8 cellular contexts compared by ENCODE assay signal in genomic region chr16:30446203-30446595, GRCh38. TPM values are rescaled to one million over a fixed set of nuclear protein-coding genes. Genes with fewer than 3 reads are reported as not detected.
A peak's percentile ranks its signal among the peaks of the same experiment; 100 is the strongest.
DNase-seq lines count a peak whose midpoint lies in the region; ATAC-seq and TF ChIP-seq lines count a peak whose summit lies in the region.

No MANE protein-coding gene starts in this region.

- WGBS in HUES64: 92% methylated on average over 10 of the region's 10 CpGs

- ATAC-seq in HG03025 (IDR thresholded peaks at IDR 0.05; ENCODE audit: low FRiP score, unreplicated experiment) (no peak), GM18867 (IDR thresholded peaks at IDR 0.05; ENCODE audit: unreplicated experiment) (no peak)

- TF ChIP-seq CTCF in A673 (conservative IDR thresholded peaks at IDR 0.05; ENCODE audit: low read depth, low read length): no peak

- peak overlapping the region; percentile 33 for H3K9ac ChIP-seq in HUES64 (ENCODE audit: low read depth, low read length)

- CTCF ChIA-PET in A673 (lab: Charles Lee): no interaction called here

- H3K4me1 ChIP-seq in A673 (ENCODE audit: insufficient read depth, low read length, poor library complexity, severe bottlenecking) (peaks cover 14% of the 10 kb centered on the region), HUES64 (ENCODE audit: insufficient read depth, low read length) (peaks cover 4% of the 10 kb centered on the region; the same call in 1 of the 2 replicates), muscle layer of duodenum (ENCODE audit: control insufficient read depth in 1 of 2, insufficient read depth in 2 of 2, low read length in 2 of 2) (peaks cover 9 to 12% of the 10 kb centered on the region in 2 donors)

- BruUV-seq in A673 (replicated peaks; lab: Mats Ljungman, UMichigan): TSS peak; percentile 76

- H3K27ac ChIP-seq in A673 (ENCODE audit: low read depth, low read length, poor library complexity, severe bottlenecking) (peak overlapping the region; percentile 96), HUES64 (ENCODE audit: low read depth, low read length) (0 out of 2 replicates have a peak overlapping the region, but pooled peaks have one; percentile 3), caudate nucleus (ENCODE audit: low read depth, low read length) (peak overlapping the region; percentile 65), muscle layer of duodenum (ENCODE audit: low read length) (peak overlapping the region; percentile 94)

- no peak for DNase-seq in A673 (ENCODE audit: low spot score)
- DNase-seq in caudate nucleus (lab: John Stamatoyannopoulos, UW): no peak
- DNase-seq in stimulated activated CD4-positive, alpha-beta T cell treated with anti-CD3 and anti-CD28 coated beads, Interleukin-2, amount 100 ng/mL, for 48 hours: no peak
- no peak for DNase-seq in activated gamma-delta T cell (lab: John Stamatoyannopoulos, UW)

- no peaks in the 10 kb centered on the region for H3K9me3 ChIP-seq in A673 (ENCODE audit: low read depth, low read length, poor library complexity, severe bottlenecking)
- no peaks in the 10 kb centered on the region for H3K9me3 ChIP-seq in HUES64 (ENCODE audit: insufficient read depth, low read depth, low read length)
- no peaks in the 10 kb centered on the region for H3K9me3 ChIP-seq in muscle layer of duodenum (ENCODE audit: control insufficient read depth in 1 of 2, low read length in 2 of 2)

- H3K27me3 ChIP-seq in A673 (replicated peaks; ENCODE audit: insufficient read depth, low read depth, low read length, poor library complexity) (no peaks in the 10 kb centered on the region), HUES64 (ENCODE audit: insufficient read depth, low read length) (no peaks in the 10 kb centered on the region), muscle layer of duodenum (ENCODE audit: low read depth, low read length) (no peaks in the 10 kb centered on the region)

- POLR2A ChIA-PET in A673 (lab: Charles Lee; ENCODE audit: low non-redundant PET): no interaction called here

- intact Hi-C loops in A673 (cut with micrococcal nuclease; ENCODE audit: unreplicated experiment): loop anchor here (10.0 kb wide), 1 partner anchor 49 kb away; no protein-coding TSS in a partner anchor

- H3K36me3 ChIP-seq in A673 (ENCODE audit: insufficient read depth, low read length, poor library complexity, severe bottlenecking): peaks cover 7% of the 10 kb centered on the region
- peaks cover 8% of the 10 kb centered on the region; the same call in 1 of the 2 replicates for H3K36me3 ChIP-seq in HUES64 (ENCODE audit: insufficient read depth, low read length)
- H3K36me3 ChIP-seq in muscle layer of duodenum (ENCODE audit: control insufficient read depth in 1 of 2, insufficient read depth in 2 of 2, low read length in 2 of 2): peaks cover 0 to 3% of the 10 kb centered on the region in 2 donors

- H3K4me3 ChIP-seq in A673 (ENCODE audit: low read depth, low read length, poor library complexity, severe bottlenecking): peak overlapping the region; percentile 95
- peak overlapping the region; percentile 82 for H3K4me3 ChIP-seq in HUES64 (ENCODE audit: low read length)
- H3K4me3 ChIP-seq in muscle layer of duodenum (ENCODE audit: low read depth in 1 of 2, low read length in 2 of 2): peak overlapping the region; percentile 76 to 91

RNA-seq across cellular contexts. Expression of gene SEPHS2, which starts 0.5 kb away (rescaled TPM):
- total RNA-seq in A673 (2021): 54.2 and 55.2 TPM in 2 replicates
- 38.1 TPM for polyA plus RNA-seq in HUES64 (2013, experiment 1 of 2)
- 37.0 TPM for polyA plus RNA-seq in HUES64 (2013, experiment 2 of 2)

RNA-seq across cellular contexts. Expression of gene DCTPP1, which starts 16.4 kb away (rescaled TPM):
- 92.5 and 111 TPM in 2 replicates for total RNA-seq in A673 (2021)
- polyA plus RNA-seq in HUES64 (2013, experiment 1 of 2): 89.0 TPM
- 68.5 TPM for polyA plus RNA-seq in HUES64 (2013, experiment 2 of 2)

RNA-seq across cellular contexts. Expression of gene ITGAL, which starts 26.3 kb away (rescaled TPM):
- total RNA-seq in A673 (2021): not detected in 2 replicates
- 0.40 TPM for polyA plus RNA-seq in HUES64 (2013, experiment 1 of 2)
- polyA plus RNA-seq in HUES64 (2013, experiment 2 of 2): 0.25 TPM

RNA-seq across cellular contexts. Expression of gene ZNF771, which starts 38.8 kb away (rescaled TPM):
- total RNA-seq in A673 (2021): 21.9 and 22.2 TPM in 2 replicates
- polyA plus RNA-seq in HUES64 (2013, experiment 1 of 2): 8.5 TPM
- polyA plus RNA-seq in HUES64 (2013, experiment 2 of 2): 7.9 TPM

RNA-seq across cellular contexts. Expression of gene ZNF48, which starts 51.0 kb away (rescaled TPM):
- total RNA-seq in A673 (2021): 21.6 and 22.0 TPM in 2 replicates
- polyA plus RNA-seq in HUES64 (2013, experiment 1 of 2): 40.2 TPM
- 36.1 TPM for polyA plus RNA-seq in HUES64 (2013, experiment 2 of 2)

Comparison
In these comparisons a context has a peak if more than half of its experiments do, and no peak if none do; other contexts are left out.
1. H3K27ac ChIP-seq: peak in every context shown above with its lines; median percentile 96 in A673; 94 in muscle layer of duodenum; 65 in caudate nucleus; 3 in HUES64.